In the genomic region with DNA sequence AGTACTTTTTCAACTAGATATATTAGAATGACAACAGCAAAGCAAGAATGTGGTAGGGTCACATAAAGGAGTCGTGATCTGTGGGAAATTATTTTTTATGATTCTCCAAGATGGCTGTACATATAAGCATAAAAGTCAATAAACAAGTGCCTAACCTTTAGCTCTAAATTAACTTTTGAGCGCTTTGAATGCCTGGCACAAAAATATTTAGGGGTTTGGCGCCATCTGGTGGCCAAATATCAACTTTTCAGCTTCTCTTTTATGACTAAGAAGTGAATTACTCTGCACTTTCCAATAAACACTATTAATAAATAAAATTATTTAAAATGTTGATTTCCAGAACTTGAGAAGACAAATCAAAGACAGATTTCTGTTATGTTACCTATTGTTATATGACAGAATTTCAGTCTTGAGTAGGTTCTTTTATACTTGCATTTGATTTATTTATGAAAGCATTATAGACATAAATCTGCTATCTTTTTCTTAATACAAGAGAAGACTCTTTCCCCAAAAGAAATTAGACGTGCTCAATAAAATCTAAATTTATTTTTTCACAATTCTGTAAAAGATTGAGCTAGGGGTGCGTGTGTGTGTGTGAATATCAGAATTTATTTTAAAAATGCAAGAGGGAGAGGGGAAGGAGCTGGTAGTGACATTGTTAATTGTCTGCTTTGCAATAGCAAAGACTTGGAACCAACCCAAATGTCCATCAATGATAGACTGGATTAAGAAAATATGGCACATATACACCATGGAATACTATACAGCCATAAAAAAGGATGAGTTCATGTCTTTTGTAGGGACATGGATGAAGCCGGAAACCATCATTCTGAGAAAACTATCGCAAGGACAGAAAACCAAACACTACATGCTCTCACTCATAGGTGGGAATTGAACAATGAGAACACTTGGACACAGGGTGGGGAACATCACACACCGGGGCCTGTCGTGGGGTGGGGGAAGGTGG, we compare ENCODE assay signal across 8 cellular contexts. TPM values are rescaled to one million over a fixed set of nuclear protein-coding genes. Genes with fewer than 3 reads are reported as not detected.
DNase-seq lines count a peak whose midpoint lies in the region; ATAC-seq, FAIRE-seq and TF ChIP-seq lines count a peak whose summit lies in the region.

No MANE protein-coding gene starts in this region.

- TF ChIP-seq CTCF in GM12864 (IDR thresholded peaks at IDR 0.05; ENCODE audit: low read depth, low read length, missing control alignments), result peak; percentile 47
- peak in 1 of 2 donors; percentile 40 for TF ChIP-seq CTCF in endothelial cell of umbilical vein (IDR thresholded peaks at IDR 0.05; ENCODE audit: extremely low read depth in 1 of 2, insufficient read depth in 1 of 2, low read depth in 1 of 2, low read length in 2 of 2)

- H3K4me1 Mint-ChIP-seq in natural killer cell treated with Interleukin-12 subunit alpha and Interleukin-12 subunit beta and Interleukin-15 and Interleukin-18, amount 100 ng/mL, for 72 hours (ENCODE audit: low read depth in 2 of 2), result peaks cover 10 to 12% of the 10 kb centered on the region in 2 donors

- H3K4me2 ChIP-seq in endothelial cell of umbilical vein (ENCODE audit: insufficient read depth, low read length), result no peak overlapping the region

- H3K9me1 ChIP-seq in endothelial cell of umbilical vein (replicated peaks; ENCODE audit: control insufficient read depth, extremely low read depth, insufficient read depth, low read length), result no peaks in the 10 kb centered on the region

- H3K27me3 Mint-ChIP-seq in natural killer cell treated with Interleukin-12 subunit alpha and Interleukin-12 subunit beta and Interleukin-15 and Interleukin-18, amount 100 ng/mL, for 72 hours, result no peaks in the 10 kb centered on the region

- no peaks in the 10 kb centered on the region for H3K9me3 ChIP-seq in NT2/D1 (ENCODE audit: insufficient read depth, low read length)
- H3K9me3 ChIP-seq in endothelial cell of umbilical vein (replicated peaks; ENCODE audit: control insufficient read depth, insufficient read depth, low read length), result no peaks in the 10 kb centered on the region

- no peak for FAIRE-seq in endothelial cell of umbilical vein (lab: Jason Lieb, UNC)

- H3K27me3 ChIP-seq in NT2/D1 (ENCODE audit: insufficient read depth, insufficient read length) (no peaks in the 10 kb centered on the region), endothelial cell of umbilical vein (ENCODE audit: control insufficient read depth in 2 of 2, insufficient read depth in 2 of 2, low read length in 2 of 2) (no peaks in the 10 kb centered on the region)

- POLR2A ChIA-PET in endothelial cell of umbilical vein (lab: Charles Lee), result interaction anchor here (0.5 to 0.9 kb wide), 2 partner anchors 35 to 676 kb away, joined by 3 read pairs; no protein-coding TSS in a partner anchor

- H3K9ac ChIP-seq in NT2/D1 (ENCODE audit: insufficient read length, low read depth) (no peak overlapping the region), endothelial cell of umbilical vein (replicated peaks; ENCODE audit: extremely low read depth, insufficient read depth, low read length) (no peak overlapping the region)

- H3K79me2 ChIP-seq in endothelial cell of umbilical vein (ENCODE audit: control insufficient read depth, insufficient read depth, low read length), result no peaks in the 10 kb centered on the region

- dilution Hi-C loops in endothelial cell of umbilical vein (cut with MboI; ENCODE audit: extremely low pct_ligation_motif_present, low sequenced_read_pairs), result no loop called here

- H3K4me3 ChIP-seq in GM12864 (ENCODE audit: low read depth, low read length) (no peak overlapping the region), NT2/D1 (ENCODE audit: insufficient read length, low read depth) (no peak overlapping the region), endothelial cell of umbilical vein (replicated peaks in 1 of 3; ENCODE audit: insufficient read depth in 1 of 3, low read depth in 1 of 3, low read length in 3 of 3) (no peak overlapping the region)

- H3K36me3 ChIP-seq in NT2/D1 (ENCODE audit: insufficient read depth, insufficient read length, low read length) (no peaks in the 10 kb centered on the region), endothelial cell of umbilical vein (ENCODE audit: control insufficient read depth in 2 of 2, extremely low read depth in 1 of 2, insufficient read depth in 2 of 2, low read length in 2 of 2) (no peaks in the 10 kb centered on the region)

- CTCF ChIA-PET in endothelial cell of umbilical vein (lab: Charles Lee), result interaction anchor here (0.6 to 7.9 kb wide), 79 partner anchors 9 to 982 kb away, joined by 3 to 287 read pairs (median 4); a partner anchor contains a TSS

- H3K4me1 ChIP-seq in NT2/D1 (ENCODE audit: insufficient read depth, insufficient read length) (no peaks in the 10 kb centered on the region), endothelial cell of umbilical vein (ENCODE audit: control insufficient read depth, extremely low read depth, insufficient read depth, low read length) (no peaks in the 10 kb centered on the region)

- no peak overlapping the region for H3K4me3 Mint-ChIP-seq in natural killer cell treated with Interleukin-12 subunit alpha and Interleukin-12 subunit beta and Interleukin-15 and Interleukin-18, amount 100 ng/mL, for 72 hours

- TF ChIP-seq POLR2A in endothelial cell of umbilical vein (IDR thresholded peaks at IDR 0.05; ENCODE audit: low read depth, low read length), result no peak

- DNase-seq in GM12864 (ENCODE audit: low read depth), result peak; percentile 25
- DNase-seq in NT2/D1 (ENCODE audit: low read depth, low spot score), result peak; percentile 13
- peak; percentile 30 to 53 (median 30) for DNase-seq in activated CD8-positive, alpha-beta memory T cell treated with anti-CD3 and anti-CD28 coated beads for 48 hours (ENCODE audit: low read depth in 2 of 3, low spot score in 2 of 3)
- DNase-seq in endothelial cell of umbilical vein (ENCODE audit: low read depth, low spot score), result peak; percentile 77
- peak; percentile 79 for DNase-seq in natural killer cell treated with Interleukin-12 subunit alpha and Interleukin-12 subunit beta and Interleukin-15 and Interleukin-18, amount 100 ng/mL, for 72 hours (ENCODE audit: low spot score)
- DNase-seq in stimulated activated naive CD8-positive, alpha-beta T cell treated with anti-CD3 and anti-CD28 coated beads, Interleukin-15, Interleukin-2, amounts not matched to agents 100 U/mL and 50 U/mL, for 24 hours, result peak; percentile 75

- no peaks in the 10 kb centered on the region for H3K9me3 Mint-ChIP-seq in natural killer cell treated with Interleukin-12 subunit alpha and Interleukin-12 subunit beta and Interleukin-15 and Interleukin-18, amount 100 ng/mL, for 72 hours

- no peak overlapping the region for H2AFZ ChIP-seq in endothelial cell of umbilical vein (ENCODE audit: low read depth, low read length)

- ATAC-seq in HG03175 (IDR thresholded peaks at IDR 0.05; ENCODE audit: unreplicated experiment), result peak; percentile 67
- no peak for ATAC-seq in natural killer cell treated with Interleukin-12 subunit alpha and Interleukin-12 subunit beta and Interleukin-15 and Interleukin-18, amount 100 ng/mL, for 72 hours
- ATAC-seq in stimulated activated naive CD8-positive, alpha-beta T cell treated with anti-CD3 and anti-CD28 coated beads, Interleukin-15, Interleukin-2, amounts not matched to agents 100 U/mL and 50 U/mL, for 24 hours, result no peak
- no peak for ATAC-seq in GM21526 (IDR thresholded peaks at IDR 0.05; ENCODE audit: low FRiP score, unreplicated experiment)

- no peak overlapping the region for H3K27ac Mint-ChIP-seq in natural killer cell treated with Interleukin-12 subunit alpha and Interleukin-12 subunit beta and Interleukin-15 and Interleukin-18, amount 100 ng/mL, for 72 hours

- no TSS peak for BruUV-seq in endothelial cell of umbilical vein (replicated peaks; lab: Mats Ljungman, UMichigan)

- intact Hi-C loops in endothelial cell of umbilical vein (cut with micrococcal nuclease), result loop anchor here (1.0 to 10.0 kb wide), 6 partner anchors 35 to 715 kb away; no protein-coding TSS in a partner anchor

- no peak overlapping the region for H3K27ac ChIP-seq in endothelial cell of umbilical vein (ENCODE audit: insufficient read depth, low read depth, low read length)

- H4K20me1 ChIP-seq in endothelial cell of umbilical vein (replicated peaks; ENCODE audit: control insufficient read depth, extremely low read depth, insufficient read depth, low read length), result no peaks in the 10 kb centered on the region

- H3K36me3 Mint-ChIP-seq in natural killer cell treated with Interleukin-12 subunit alpha and Interleukin-12 subunit beta and Interleukin-15 and Interleukin-18, amount 100 ng/mL, for 72 hours, result no peaks in the 10 kb centered on the region

TF ChIP-seq in endothelial cell of umbilical vein, 7 proteins besides CTCF, POLR2A, EP300 and RAD21:
- TF ChIP-seq JUN (IDR thresholded peaks at IDR 0.05; ENCODE audit: borderline replicate concordance, insufficient read depth, insufficient read length, low read depth) (no peak), FOS (IDR thresholded peaks at IDR 0.05; ENCODE audit: borderline replicate concordance, insufficient read depth, low read length) (no peak), POLR2AphosphoS5 (IDR thresholded peaks at IDR 0.05; ENCODE audit: insufficient read depth, low read depth, low read length) (no peak), GATA2 (IDR thresholded peaks at IDR 0.05; ENCODE audit: insufficient read depth, insufficient read length, low read depth, low read length) (no peak), EZH2 (IDR thresholded peaks at IDR 0.05; ENCODE audit: borderline replicate concordance, low read depth, low read length, severe bottlenecking) (no peak), MYC (IDR thresholded peaks at IDR 0.05; ENCODE audit: low read depth, low read length) (no peak)
- TF ChIP-seq, protein P1, sequence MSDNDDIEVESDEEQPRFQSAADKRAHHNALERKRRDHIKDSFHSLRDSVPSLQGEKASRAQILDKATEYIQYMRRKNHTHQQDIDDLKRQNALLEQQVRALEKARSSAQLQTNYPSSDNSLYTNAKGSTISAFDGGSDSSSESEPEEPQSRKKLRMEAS (IDR thresholded peaks at IDR 0.05; ENCODE audit: insufficient read depth, insufficient read length), result no peak

RNA-seq across cellular contexts. Expression of a gene that starts 36.7 kb away (rescaled TPM):
- total RNA-seq in endothelial cell of umbilical vein, result 35.3 and 43.1 TPM in 2 replicates
- 7.0 and 12.4 TPM in 2 replicates for polyA plus RNA-seq in endothelial cell of umbilical vein
- 9.9 and 13.8 TPM in 2 replicates for polyA plus RNA-seq in endothelial cell of umbilical vein (2011; cell fraction: cytosol; rRNA removed)
- polyA plus RNA-seq in endothelial cell of umbilical vein (2011; cell fraction: nucleus; rRNA removed), result 83.7 and 114 TPM in 2 replicates
- 19.9 and 27.9 TPM in 2 replicates for polyA plus RNA-seq in endothelial cell of umbilical vein (2012)
- 53.8 and 85.6 TPM in 2 replicates for polyA minus RNA-seq in endothelial cell of umbilical vein
- polyA minus RNA-seq in endothelial cell of umbilical vein (2011; cell fraction: cytosol; rRNA and poly(A)+ RNA removed), result 45.5 TPM
- 243 and 350 TPM in 2 replicates for polyA minus RNA-seq in endothelial cell of umbilical vein (2011; cell fraction: nucleus; rRNA and poly(A)+ RNA removed)
- 10 to 100 TPM; 30.4 to 31.9 TPM for total RNA-seq in natural killer cell treated with Interleukin-12 subunit alpha and Interleukin-12 subunit beta and Interleukin-15 and Interleukin-18, amount 100 ng/mL, for 72 hours

Comparison
In these comparisons a context has a peak if more than half of its experiments do, and no peak if none do; other contexts are left out.
1. DNase-seq: peak in every context shown above with its lines; median percentile 79 in natural killer cell treated with Interleukin-12 subunit alpha and Interleukin-12 subunit beta and Interleukin-15 and Interleukin-18, amount 100 ng/mL, for 72 hours; 77 in endothelial cell of umbilical vein; 75 in stimulated activated naive CD8-positive, alpha-beta T cell treated with anti-CD3 and anti-CD28 coated beads, Interleukin-15, Interleukin-2, amounts not matched to agents 100 U/mL and 50 U/mL, for 24 hours; 30 in activated CD8-positive, alpha-beta memory T cell treated with anti-CD3 and anti-CD28 coated beads for 48 hours; 25 in GM12864; 13 in NT2/D1.